Comparison of ENCODE assay signal across 13 cellular contexts in the genomic region with DNA sequence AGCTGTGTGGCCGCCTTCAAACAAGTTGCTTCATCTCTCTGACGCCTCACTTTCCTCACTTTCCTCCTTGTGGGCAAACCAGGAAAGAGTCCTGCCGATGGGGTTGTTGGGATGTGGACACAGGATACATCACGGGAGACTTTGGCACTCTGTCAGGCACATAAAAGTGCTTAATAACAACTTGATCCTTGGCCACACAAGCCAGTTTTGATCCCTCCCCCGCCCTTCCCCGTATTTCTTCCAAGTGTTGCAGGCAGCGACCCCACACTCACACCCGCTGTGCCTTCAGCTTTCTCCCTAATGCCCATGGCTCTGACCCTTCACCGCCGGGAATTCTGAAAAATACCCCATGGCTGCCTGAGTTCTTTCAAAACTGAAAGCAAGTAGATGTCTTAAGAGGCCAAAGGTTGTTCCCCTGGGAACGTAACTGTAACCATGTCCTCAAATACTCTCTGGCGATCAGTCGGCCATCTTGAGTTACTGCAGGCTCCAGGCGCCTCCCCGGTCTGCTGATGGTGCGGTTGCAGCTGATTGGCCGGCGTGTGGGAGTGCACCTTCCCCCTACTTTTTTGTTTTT. TPM values are rescaled to one million over a fixed set of nuclear protein-coding genes. Genes with fewer than 3 reads are reported as not detected.
DNase-seq lines count a peak whose midpoint lies in the region; ATAC-seq and TF ChIP-seq lines count a peak whose summit lies in the region.
"Had no signal": no experiment of that assay in that cellular context is flagged by ENCODE, and none has a peak within 500 bp of the region (broad histone marks: within the 10 kb centered on the region; RNA-seq: fewer than 3 reads in every experiment).

No MANE protein-coding gene starts in this region.

- peaks cover 6% of the 10 kb centered on the region for H3K27me3 Mint-ChIP-seq in osteocyte (ENCODE audit: unreplicated experiment)

- H3K27ac Mint-ChIP-seq in osteocyte (ENCODE audit: unreplicated experiment): peak overlapping the region; percentile 44

- DNase-seq in EH (ENCODE audit: low read depth) (peak; percentile 29), SK-N-DZ (ENCODE audit: low spot score) (peak; percentile 64), Right ventricle myocardium superior (no peak), osteocyte (ENCODE audit: extremely low spot score, unreplicated experiment) (no peak), NCI-H82 treated with DMSO at 0.1 percent for 48 hours (lab: John Stamatoyannopoulos, UW; ENCODE audit: unreplicated experiment) (no peak), WERI-Rb-1 (no peak), NCI-H510A (lab: John Stamatoyannopoulos, UW) (no peak), glomerular visceral epithelial cell (ENCODE audit: extremely low spot score) (no peak)
- DNase-seq: GOT3, NCI-H1694, substantia nigra had no signal

- ATAC-seq in Right ventricle myocardium superior (ENCODE audit: poor library complexity): peak; percentile 43

- H3K36me3 Mint-ChIP-seq in osteocyte (ENCODE audit: unreplicated experiment): no peaks in the 10 kb centered on the region

- H3K36me3 ChIP-seq in WERI-Rb-1: no peaks in the 10 kb centered on the region
- H3K36me3 ChIP-seq: BLaER1 had no signal

- intact Hi-C loops in Right ventricle myocardium superior (cut with DNase I): no loop called here

- no peaks in the 10 kb centered on the region for H3K9me3 ChIP-seq in WERI-Rb-1 (ENCODE audit: severe bottlenecking)
- H3K9me3 ChIP-seq: BLaER1 had no signal

- no peaks in the 10 kb centered on the region for H3K9me3 Mint-ChIP-seq in osteocyte (ENCODE audit: unreplicated experiment)

- no peak overlapping the region for H3K4me3 ChIP-seq in WERI-Rb-1 (ENCODE audit: low read depth, low read length)
- H3K4me3 ChIP-seq: BLaER1, SK-N-MC had no signal

- H3K27me3 ChIP-seq in WERI-Rb-1 (ENCODE audit: insufficient read depth, low read depth, severe bottlenecking): no peaks in the 10 kb centered on the region
- H3K27me3 ChIP-seq: BLaER1 had no signal

- TF ChIP-seq CTCF in osteocyte (IDR thresholded peaks at IDR 0.05) (no peak), WERI-Rb-1 (IDR thresholded peaks at IDR 0.05; ENCODE audit: low read depth, low read length) (no peak)

- no peak overlapping the region for H3K27ac ChIP-seq in WERI-Rb-1
- H3K27ac ChIP-seq: BLaER1, SK-N-MC had no signal

- H3K4me3 Mint-ChIP-seq in osteocyte (ENCODE audit: unreplicated experiment): no peak overlapping the region

- H3K4me1 Mint-ChIP-seq in osteocyte (ENCODE audit: unreplicated experiment): peaks cover 18% of the 10 kb centered on the region

RNA-seq across cellular contexts. Expression of gene ARHGEF37, which starts 59.8 kb away (rescaled TPM):
- polyA plus RNA-seq in SK-N-DZ (2014; cell fraction: cytosol; rRNA removed): not detected in 2 replicates
- 0.02 TPM in 1 of 2 replicates, not detected in the other for polyA plus RNA-seq in SK-N-DZ (2014; cell fraction: nucleus; rRNA removed)
- total RNA-seq in Right ventricle myocardium superior (32.9 TPM), osteocyte (8.9 and 10.5 TPM in 2 replicates)

Comparison
In these comparisons a context has a peak if more than half of its experiments do, and no peak if none do; other contexts are left out.
1. DNase-seq: peak in EH (single experiment) and SK-N-DZ (single experiment); none in Right ventricle myocardium superior (single experiment), osteocyte (single experiment), NCI-H82 treated with DMSO at 0.1 percent for 48 hours (single experiment), WERI-Rb-1 (single experiment), NCI-H510A (single experiment) and glomerular visceral epithelial cell (single experiment).